ENCODE assay signal across 8 cellular contexts in genomic region chr11:59144579-59145345, GRCh38. TPM values are rescaled to one million over a fixed set of nuclear protein-coding genes. Genes with fewer than 3 reads are reported as not detected.
DNase-seq lines count a peak whose midpoint lies in the region; ATAC-seq and TF ChIP-seq lines count a peak whose summit lies in the region.

No MANE protein-coding gene starts in this region.

- peak; percentile 93 for DNase-seq in GM12865 (ENCODE audit: low read depth)
- DNase-seq in NCI-H1092 (lab: John Stamatoyannopoulos, UW) = peak; percentile 91
- peak; percentile 46 to 56 (median 47) for DNase-seq in T-helper 17 cell
- DNase-seq in astrocyte of the cerebellum (ENCODE audit: low read depth) = peak; percentile 68
- peak; percentile 33 to 35 for DNase-seq in hippocampal formation (lab: John Stamatoyannopoulos, UW)
- DNase-seq in retinal pigment epithelial cell (ENCODE audit: low read depth) = peak; percentile 52

- no peaks in the 10 kb centered on the region for H3K36me3 Mint-ChIP-seq in T-helper 17 cell (ENCODE audit: low read depth)

- H3K4me3 ChIP-seq in GM12865 (ENCODE audit: low read depth, low read length) = peak overlapping the region; percentile 63
- H3K4me3 ChIP-seq in astrocyte of the cerebellum (ENCODE audit: low read depth, low read length) = peak overlapping the region; percentile 47
- peak overlapping the region; percentile 49 for H3K4me3 ChIP-seq in retinal pigment epithelial cell (ENCODE audit: low read length)

- H3K27ac Mint-ChIP-seq in T-helper 17 cell = peak overlapping the region; percentile 98

- TF ChIP-seq CTCF in GM12865 (IDR thresholded peaks at IDR 0.05; ENCODE audit: insufficient read depth, low read depth, low read length, missing control alignments) (peak; percentile 22), astrocyte of the cerebellum (IDR thresholded peaks at IDR 0.05; ENCODE audit: low read depth, low read length, missing control alignments) (peak; percentile 9), retinal pigment epithelial cell (conservative IDR thresholded peaks at IDR 0.05; ENCODE audit: low read depth, low read length) (peak; percentile 8)

- in situ Hi-C loops in astrocyte of the cerebellum (cut with HindIII; ENCODE audit: low sequenced_read_pairs) = no loop called here

- H3K4me3 Mint-ChIP-seq in T-helper 17 cell = peak overlapping the region; percentile 99

- H3K27me3 Mint-ChIP-seq in T-helper 17 cell = no peaks in the 10 kb centered on the region

- ATAC-seq in HG02610 (IDR thresholded peaks at IDR 0.05; ENCODE audit: unreplicated experiment) = peak; percentile 59
- peak; percentile 51 for ATAC-seq in T-helper 17 cell
- no peak for ATAC-seq in HG03097 (IDR thresholded peaks at IDR 0.05; ENCODE audit: low FRiP score, unreplicated experiment)

- peaks cover 48% of the 10 kb centered on the region for H3K4me1 Mint-ChIP-seq in T-helper 17 cell

- H3K9me3 ChIP-seq in T-helper 17 cell (ENCODE audit: control insufficient read depth, low read length, poor library complexity, severe bottlenecking) = no peaks in the 10 kb centered on the region

RNA-seq across cellular contexts. Expression of gene FAM111A, which starts 2.1 kb away (rescaled TPM):
- 10 to 100 TPM; 60.5 to 63.6 TPM for total RNA-seq in T-helper 17 cell

RNA-seq across cellular contexts. Expression of gene DTX4, which starts 27.2 kb away (rescaled TPM):
- 1 to 10 TPM; 1.1 to 1.4 TPM for total RNA-seq in T-helper 17 cell

RNA-seq across cellular contexts. Expression of gene FAM111B, which starts 37.7 kb away (rescaled TPM):
- total RNA-seq in T-helper 17 cell = 1 to 10 TPM; 1.4 to 2.0 TPM

RNA-seq across cellular contexts. Expression of gene GLYATL1B, which starts 58.7 kb away (rescaled TPM):
- total RNA-seq in T-helper 17 cell = not detected

Comparison
In these comparisons a context has a peak if more than half of its experiments do, and no peak if none do; other contexts are left out.
1. DNase-seq: peak in every context shown above with its lines; median percentile 93 in GM12865; 91 in NCI-H1092; 68 in astrocyte of the cerebellum; 52 in retinal pigment epithelial cell; 47 in T-helper 17 cell; 34 in hippocampal formation.